In the genomic region with DNA sequence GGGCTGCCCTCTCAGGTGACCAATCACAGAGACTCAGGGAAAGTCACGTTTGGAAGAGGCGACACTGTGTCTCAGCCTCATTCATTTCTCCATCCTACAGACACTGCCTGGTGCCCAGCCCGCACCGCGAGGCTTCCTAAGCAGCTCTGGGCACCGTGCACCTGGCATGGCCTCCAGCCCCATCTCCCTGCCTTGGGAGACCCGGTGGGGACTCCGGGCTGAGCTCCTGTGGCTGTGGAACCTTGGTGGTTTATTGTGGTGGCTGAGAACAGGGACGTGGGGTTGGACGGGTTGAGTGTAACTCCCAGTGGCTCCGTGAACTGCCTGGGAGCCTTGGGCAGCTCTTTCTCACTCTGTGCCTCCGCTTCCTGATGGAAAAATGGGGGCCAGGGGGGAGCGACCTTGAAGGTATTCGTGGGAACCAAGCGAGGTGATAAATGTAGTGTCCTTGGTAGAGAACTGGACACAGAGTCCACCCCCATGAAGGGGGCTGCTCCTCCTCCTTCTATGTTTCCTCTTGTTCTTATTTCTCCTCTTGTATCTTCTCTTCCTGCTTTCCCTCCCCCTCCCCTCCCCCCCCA, we compare ENCODE assay signal across 9 cellular contexts.
DNase-seq lines count a peak whose midpoint lies in the region; ATAC-seq, FAIRE-seq and TF ChIP-seq lines count a peak whose summit lies in the region.
"Had no signal": no experiment of that assay in that cellular context is flagged by ENCODE, and none has a peak within 500 bp of the region (broad histone marks: within the 10 kb centered on the region; RNA-seq: fewer than 3 reads in every experiment).

No MANE protein-coding gene starts in this region.

- peak overlapping the region; percentile 65 for H3K27ac ChIP-seq in BLaER1
- H3K27ac ChIP-seq in HEK293 (ENCODE audit: extremely low read depth, low read depth, low read length): no peak overlapping the region
- H3K27ac ChIP-seq in GM12878 (ENCODE audit: control insufficient read depth, insufficient read depth): no peak overlapping the region

- H3K27ac Mint-ChIP-seq in naive B cell: peak overlapping the region in 4 of 6 donors; percentile 22 to 58 (median 50)

- H3K4me3 ChIP-seq in BLaER1: no peak overlapping the region
- no peak overlapping the region for H3K4me3 ChIP-seq in HEK293 (ENCODE audit: low read depth, low read length)
- H3K4me3 ChIP-seq in GM12878: no peak overlapping the region

- H3K4me3 Mint-ChIP-seq in naive B cell: no peak overlapping the region

- CTCF ChIA-PET in HEK293 (lab: Yijun Ruan, JAX) (interaction anchor here (0.6 to 0.9 kb wide), 2 partner anchors 10 to 25 kb away, joined by 3 to 4 read pairs; no protein-coding TSS in a partner anchor), GM12878 (lab: Yijun Ruan, JAX) (interaction anchor here (0.9 kb wide), 1 partner anchor 74 kb away, joined by 3 read pairs; no protein-coding TSS in a partner anchor)

- SMC1A ChIA-PET in GM12878 (lab: Charles Lee; ENCODE audit: uncharacterized antibody, unreplicated experiment): no interaction called here

- no peaks in the 10 kb centered on the region for H3K27me3 Mint-ChIP-seq in naive B cell

- H3K9me3 Mint-ChIP-seq in naive B cell: no peaks in the 10 kb centered on the region

- no peak for DNase-seq in GM12878 (ENCODE audit: low read depth, low spot score)
- no peak for DNase-seq in naive B cell
- no peak for DNase-seq in effector CD4-positive, alpha-beta T cell
- DNase-seq: left ventricle myocardium superior had no signal

- TF ChIP-seq EP300 in GM12878 (IDR thresholded peaks at IDR 0.05; ENCODE audit: borderline replicate concordance in 1 of 2, control insufficient read depth in 1 of 2, low read depth in 2 of 2, low read length in 2 of 2): no peak

- intact Hi-C loops in GM12878 (cut with micrococcal nuclease; ENCODE audit: unreplicated experiment): no loop called here

- H3K4me1 Mint-ChIP-seq in naive B cell: peaks cover 9 to 12% (median 10%) of the 10 kb centered on the region in 3 donors

- POLR2A ChIA-PET in HEK293 (lab: Yijun Ruan, JAX): no interaction called here
- POLR2A ChIA-PET in GM12878 (lab: Charles Lee): no interaction called here

- H3K79me2 ChIP-seq in GM12878 (ENCODE audit: control insufficient read depth, insufficient read depth, low read length): peaks cover 8% of the 10 kb centered on the region

- H3K36me3 Mint-ChIP-seq in naive B cell: no peaks in the 10 kb centered on the region

- no peak for TF ChIP-seq CTCF in HEK293 (tag by site-specific recombination; IDR thresholded peaks at IDR 0.05)
- TF ChIP-seq CTCF in GM12878 (IDR thresholded peaks at IDR 0.05 in 2 of 3, conservative IDR thresholded peaks at IDR 0.05 in 1 of 3; ENCODE audit: control insufficient read depth in 2 of 3, extremely low read depth in 1 of 3, insufficient read depth in 1 of 3, low read depth in 3 of 3, low read length in 3 of 3): no peak

- peaks cover 29% of the 10 kb centered on the region for H3K4me1 ChIP-seq in BLaER1
- H3K4me1 ChIP-seq in HEK293 (ENCODE audit: control insufficient read depth, insufficient read depth, low read length): no peaks in the 10 kb centered on the region
- peaks cover 3% of the 10 kb centered on the region; the same call in 1 of the 2 replicates for H3K4me1 ChIP-seq in GM12878 (ENCODE audit: control insufficient read depth, insufficient read depth, low read length)

- H2AFZ ChIP-seq in GM12878 (ENCODE audit: control insufficient read depth, low read depth, low read length): no peak overlapping the region

- peak overlapping the region; percentile 57 for H3K4me2 ChIP-seq in BLaER1
- no peak overlapping the region for H3K4me2 ChIP-seq in GM12878 (ENCODE audit: control insufficient read depth, insufficient read depth)

- ATAC-seq in GM12878: peak; percentile 29; the same call in 2 of the 3 replicates
- ATAC-seq in naive B cell (ENCODE audit: low read depth in 2 of 2): no peak
- ATAC-seq in GM21447 (IDR thresholded peaks at IDR 0.05; ENCODE audit: unreplicated experiment): no peak
- ATAC-seq in HG02588 (IDR thresholded peaks at IDR 0.05; ENCODE audit: unreplicated experiment): no peak
- no peak for ATAC-seq in HG03097 (IDR thresholded peaks at IDR 0.05; ENCODE audit: low FRiP score, unreplicated experiment)
- ATAC-seq: left ventricle myocardium superior had no signal

- 85% methylated on average over 15 of the region's 15 CpGs for WGBS in GM12878 (ENCODE audit: insufficient coverage, insufficient replicate concordance, low lambda C conversion rate, missing lambda C conversion rate)

- in situ Hi-C loops in GM12878 (cut with MboI): no loop called here

- RAD21 ChIA-PET in GM12878 (lab: Charles Lee; ENCODE audit: unreplicated experiment): interaction anchor here (0.6 kb wide), 1 partner anchor 65 kb away, joined by 3 read pairs; no protein-coding TSS in a partner anchor

- no peak for TF ChIP-seq POLR2A in GM12878 (IDR thresholded peaks at IDR 0.05; ENCODE audit: low read depth, low read length)

- H3K36me3 ChIP-seq in BLaER1: no peaks in the 10 kb centered on the region
- H3K36me3 ChIP-seq in HEK293 (ENCODE audit: control insufficient read depth in 2 of 2, insufficient read depth in 1 of 2, low read length in 2 of 2): no peaks in the 10 kb centered on the region
- H3K36me3 ChIP-seq in GM12878 (ENCODE audit: control insufficient read depth in 2 of 2, insufficient read depth in 2 of 2, low read length in 1 of 2): peaks cover 0 to 2% of the 10 kb centered on the region in 2 experiments; a peak in 2 of 4 replicates

- H3K9ac ChIP-seq in BLaER1 (no peak overlapping the region), GM12878 (ENCODE audit: control insufficient read depth, insufficient read depth, low read length) (no peak overlapping the region)

- H3K9me3 ChIP-seq in BLaER1: no peaks in the 10 kb centered on the region
- H3K9me3 ChIP-seq in HEK293 (ENCODE audit: control insufficient read depth, insufficient read depth, low read depth, low read length): no peaks in the 10 kb centered on the region
- H3K9me3 ChIP-seq in GM12878 (replicated peaks; ENCODE audit: control insufficient read depth, insufficient read depth, low read length): no peaks in the 10 kb centered on the region

- no peak for FAIRE-seq in GM12878 (lab: Jason Lieb, UNC)

- no peak for TF ChIP-seq RAD21 in GM12878 (IDR thresholded peaks at IDR 0.05; ENCODE audit: insufficient read depth, low read depth, low read length)

- H3K27me3 ChIP-seq in BLaER1 (no peaks in the 10 kb centered on the region), GM12878 (replicated peaks in 1 of 2; ENCODE audit: control insufficient read depth in 2 of 2, insufficient read depth in 2 of 2, low read length in 1 of 2) (no peaks in the 10 kb centered on the region)

- H4K20me1 ChIP-seq in BLaER1: no peaks in the 10 kb centered on the region
- peaks cover 8% of the 10 kb centered on the region for H4K20me1 ChIP-seq in GM12878 (ENCODE audit: control insufficient read depth, insufficient read depth)

- no TSS peak for BruUV-seq in GM12878 (replicated peaks; lab: Mats Ljungman, UMichigan)

TF ChIP-seq in HEK293, 187 proteins besides CTCF, POLR2A, EP300 and RAD21:
- TF ChIP-seq ZNF514 (tag by site-specific recombination; IDR thresholded peaks at IDR 0.05): no peak
- TF ChIP-seq, protein P1, sequence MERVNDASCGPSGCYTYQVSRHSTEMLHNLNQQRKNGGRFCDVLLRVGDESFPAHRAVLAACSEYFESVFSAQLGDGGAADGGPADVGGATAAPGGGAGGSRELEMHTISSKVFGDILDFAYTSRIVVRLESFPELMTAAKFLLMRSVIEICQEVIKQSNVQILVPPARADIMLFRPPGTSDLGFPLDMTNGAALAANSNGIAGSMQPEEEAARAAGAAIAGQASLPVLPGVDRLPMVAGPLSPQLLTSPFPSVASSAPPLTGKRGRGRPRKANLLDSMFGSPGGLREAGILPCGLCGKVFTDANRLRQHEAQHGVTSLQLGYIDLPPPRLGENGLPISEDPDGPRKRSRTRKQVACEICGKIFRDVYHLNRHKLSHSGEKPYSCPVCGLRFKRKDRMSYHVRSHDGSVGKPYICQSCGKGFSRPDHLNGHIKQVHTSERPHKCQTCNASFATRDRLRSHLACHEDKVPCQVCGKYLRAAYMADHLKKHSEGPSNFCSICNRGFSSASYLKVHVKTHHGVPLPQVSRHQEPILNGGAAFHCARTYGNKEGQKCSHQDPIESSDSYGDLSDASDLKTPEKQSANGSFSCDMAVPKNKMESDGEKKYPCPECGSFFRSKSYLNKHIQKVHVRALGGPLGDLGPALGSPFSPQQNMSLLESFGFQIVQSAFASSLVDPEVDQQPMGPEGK (tag by site-specific recombination; IDR thresholded peaks at IDR 0.05): peak; percentile 68
- TF ChIP-seq ZNF248 (tag by site-specific recombination; IDR thresholded peaks at IDR 0.05): no peak

TF ChIP-seq in GM12878, 131 proteins besides CTCF, POLR2A, EP300 and RAD21 (continues in another document):
- TF ChIP-seq, protein P2, sequence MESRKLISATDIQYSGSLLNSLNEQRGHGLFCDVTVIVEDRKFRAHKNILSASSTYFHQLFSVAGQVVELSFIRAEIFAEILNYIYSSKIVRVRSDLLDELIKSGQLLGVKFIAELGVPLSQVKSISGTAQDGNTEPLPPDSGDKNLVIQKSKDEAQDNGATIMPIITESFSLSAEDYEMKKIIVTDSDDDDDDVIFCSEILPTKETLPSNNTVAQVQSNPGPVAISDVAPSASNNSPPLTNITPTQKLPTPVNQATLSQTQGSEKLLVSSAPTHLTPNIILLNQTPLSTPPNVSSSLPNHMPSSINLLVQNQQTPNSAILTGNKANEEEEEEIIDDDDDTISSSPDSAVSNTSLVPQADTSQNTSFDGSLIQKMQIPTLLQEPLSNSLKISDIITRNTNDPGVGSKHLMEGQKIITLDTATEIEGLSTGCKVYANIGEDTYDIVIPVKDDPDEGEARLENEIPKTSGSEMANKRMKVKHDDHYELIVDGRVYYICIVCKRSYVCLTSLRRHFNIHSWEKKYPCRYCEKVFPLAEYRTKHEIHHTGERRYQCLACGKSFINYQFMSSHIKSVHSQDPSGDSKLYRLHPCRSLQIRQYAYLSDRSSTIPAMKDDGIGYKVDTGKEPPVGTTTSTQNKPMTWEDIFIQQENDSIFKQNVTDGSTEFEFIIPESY (IDR thresholded peaks at IDR 0.05): no peak
- TF ChIP-seq, protein P3, sequence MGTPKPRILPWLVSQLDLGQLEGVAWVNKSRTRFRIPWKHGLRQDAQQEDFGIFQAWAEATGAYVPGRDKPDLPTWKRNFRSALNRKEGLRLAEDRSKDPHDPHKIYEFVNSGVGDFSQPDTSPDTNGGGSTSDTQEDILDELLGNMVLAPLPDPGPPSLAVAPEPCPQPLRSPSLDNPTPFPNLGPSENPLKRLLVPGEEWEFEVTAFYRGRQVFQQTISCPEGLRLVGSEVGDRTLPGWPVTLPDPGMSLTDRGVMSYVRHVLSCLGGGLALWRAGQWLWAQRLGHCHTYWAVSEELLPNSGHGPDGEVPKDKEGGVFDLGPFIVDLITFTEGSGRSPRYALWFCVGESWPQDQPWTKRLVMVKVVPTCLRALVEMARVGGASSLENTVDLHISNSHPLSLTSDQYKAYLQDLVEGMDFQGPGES (IDR thresholded peaks at IDR 0.05): no peak
- TF ChIP-seq KLF5 (IDR thresholded peaks at IDR 0.05; ENCODE audit: partially characterized antibody): no peak
- TF ChIP-seq SUPT20H (IDR thresholded peaks at IDR 0.05; ENCODE audit: borderline replicate concordance, control insufficient read depth, low read depth, low read length): no peak
- no peak for TF ChIP-seq BCL11A (IDR thresholded peaks at IDR 0.05; ENCODE audit: low read depth, low read length)
- TF ChIP-seq SPI1 (IDR thresholded peaks at IDR 0.05; ENCODE audit: borderline replicate concordance, insufficient read depth, low read depth, low read length): no peak
